In the genomic region with DNA sequence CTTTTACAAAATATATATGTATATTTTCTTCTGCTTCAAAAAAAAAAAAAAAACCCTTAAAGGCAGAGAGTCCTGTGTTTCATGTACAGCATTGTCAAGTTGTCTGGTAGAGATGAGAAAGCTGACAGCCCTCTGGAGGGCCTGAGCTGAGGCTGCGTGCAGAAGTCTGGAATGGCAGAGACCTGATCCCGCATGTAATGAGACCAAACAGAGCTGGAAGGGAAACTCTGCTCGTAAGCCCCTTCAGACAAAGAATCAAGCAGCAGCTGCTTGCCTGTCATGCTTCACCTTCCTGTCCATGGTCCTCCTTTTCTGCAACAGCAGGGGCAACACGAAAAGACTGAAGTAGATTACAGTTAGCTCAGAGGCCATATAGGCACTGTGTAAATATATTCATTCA, we compare ENCODE assay signal across 16 cellular contexts.
DNase-seq lines count a peak whose midpoint lies in the region; ATAC-seq and TF ChIP-seq lines count a peak whose summit lies in the region.
"Had no signal": no experiment of that assay in that cellular context is flagged by ENCODE, and none has a peak within 500 bp of the region (broad histone marks: within the 10 kb centered on the region; RNA-seq: fewer than 3 reads in every experiment).

No MANE protein-coding gene starts in this region.

- H3K27ac Mint-ChIP-seq in GM23338 (peak overlapping the region; percentile 85), endothelial cell (ENCODE audit: unreplicated experiment) (no peak overlapping the region)
- H3K27ac Mint-ChIP-seq: CD4-positive, alpha-beta memory T cell had no signal

- no peaks in the 10 kb centered on the region for H3K9me3 ChIP-seq in Loucy (ENCODE audit: insufficient read depth, low read depth, low read length)
- peaks cover 6% of the 10 kb centered on the region for H3K9me3 ChIP-seq in neural cell (ENCODE audit: low read length)
- H3K9me3 ChIP-seq in Karpas-422 (ENCODE audit: low read length): no peaks in the 10 kb centered on the region
- H3K9me3 ChIP-seq: BE2C, Peyer's patch had no signal

- no peaks in the 10 kb centered on the region for H3K36me3 ChIP-seq in GM23338 (ENCODE audit: insufficient read depth)
- no peaks in the 10 kb centered on the region for H3K36me3 ChIP-seq in Loucy (ENCODE audit: insufficient read depth, low read length)
- no peaks in the 10 kb centered on the region for H3K36me3 ChIP-seq in neural cell (ENCODE audit: insufficient read depth, low read length)
- no peaks in the 10 kb centered on the region for H3K36me3 ChIP-seq in Karpas-422 (ENCODE audit: insufficient read depth, low read length)
- H3K36me3 ChIP-seq: BE2C, Peyer's patch had no signal

- H3K9ac ChIP-seq in Loucy (ENCODE audit: low read depth, low read length, poor library complexity, severe bottlenecking): no peak overlapping the region
- H3K9ac ChIP-seq in neural cell (ENCODE audit: low read length): peak overlapping the region; percentile 36
- H3K9ac ChIP-seq in Karpas-422 (ENCODE audit: low read length): no peak overlapping the region

- no peaks in the 10 kb centered on the region for H3K27me3 ChIP-seq in GM23338 (ENCODE audit: insufficient read depth)
- H3K27me3 ChIP-seq in Loucy (ENCODE audit: insufficient read depth, low read length, poor library complexity, severe bottlenecking): no peaks in the 10 kb centered on the region
- H3K27me3 ChIP-seq in neural cell (ENCODE audit: insufficient read depth, low read depth, low read length): no peaks in the 10 kb centered on the region
- H3K27me3 ChIP-seq in Karpas-422 (ENCODE audit: low read length): no peaks in the 10 kb centered on the region
- H3K27me3 ChIP-seq: BE2C, Peyer's patch had no signal

- H3F3A ChIP-seq in GM23338 (replicated peaks; ENCODE audit: low read depth) (no peaks in the 10 kb centered on the region), Loucy (ENCODE audit: low read depth) (no peaks in the 10 kb centered on the region; the same call in 1 of the 2 replicates), neural cell (ENCODE audit: insufficient read depth, low read length, poor library complexity, severe bottlenecking) (no peaks in the 10 kb centered on the region)

- no peaks in the 10 kb centered on the region for H3K9me2 ChIP-seq in GM23338 (ENCODE audit: insufficient read depth)
- no peaks in the 10 kb centered on the region for H3K9me2 ChIP-seq in Loucy (replicated peaks; ENCODE audit: low read depth, low read length)
- no peaks in the 10 kb centered on the region for H3K9me2 ChIP-seq in neural cell (ENCODE audit: insufficient read depth, low read length)
- H3K9me2 ChIP-seq in Karpas-422 (replicated peaks; ENCODE audit: insufficient read depth, low read length): no peaks in the 10 kb centered on the region

- H3K27ac ChIP-seq in GM23338 (ENCODE audit: low read depth) (no peak overlapping the region), neural cell (ENCODE audit: low read length) (peak overlapping the region; percentile 41), Karpas-422 (ENCODE audit: low read length) (no peak overlapping the region)
- H3K27ac ChIP-seq: HL-60, Peyer's patch had no signal

- TF ChIP-seq RAD21 in neural cell (conservative IDR thresholded peaks at IDR 0.05): peak; percentile 36

- in situ Hi-C loops in ACHN (cut with HindIII; ENCODE audit: low pct_ligation_motif_present, low pct_unique_long_range_greater_than_20kb, low sequenced_read_pairs): no loop called here

- H3K4me1 Mint-ChIP-seq in GM23338 (peaks cover 36% of the 10 kb centered on the region), endothelial cell (ENCODE audit: unreplicated experiment) (peaks cover 11% of the 10 kb centered on the region)
- H3K4me1 Mint-ChIP-seq: CD4-positive, alpha-beta memory T cell had no signal

- H3K4me3 Mint-ChIP-seq in GM23338: no peak overlapping the region
- no peak overlapping the region for H3K4me3 Mint-ChIP-seq in endothelial cell (ENCODE audit: unreplicated experiment)
- H3K4me3 Mint-ChIP-seq: CD4-positive, alpha-beta memory T cell had no signal

- H3K4me2 ChIP-seq in GM23338 (peak overlapping the region; percentile 6; the same call in 1 of the 2 replicates), Loucy (ENCODE audit: low read depth, low read length, poor library complexity, severe bottlenecking) (peak overlapping the region; percentile 5), neural cell (ENCODE audit: low read length) (no peak overlapping the region), Karpas-422 (ENCODE audit: low read depth, low read length, poor library complexity, severe bottlenecking) (no peak overlapping the region)

- peaks cover 3% of the 10 kb centered on the region; the same call in 2 of the 3 replicates for H3K9me3 Mint-ChIP-seq in GM23338
- H3K9me3 Mint-ChIP-seq in endothelial cell (ENCODE audit: unreplicated experiment): no peaks in the 10 kb centered on the region

- H3K79me2 ChIP-seq in GM23338 (replicated peaks; ENCODE audit: insufficient read depth) (no peaks in the 10 kb centered on the region), Loucy (ENCODE audit: insufficient read depth, low read length) (no peaks in the 10 kb centered on the region), neural cell (replicated peaks; ENCODE audit: insufficient read depth, low read length) (no peaks in the 10 kb centered on the region), Karpas-422 (ENCODE audit: low read length) (no peaks in the 10 kb centered on the region)

- H2AFZ ChIP-seq in GM23338 (no peak overlapping the region), Loucy (ENCODE audit: low read length) (0 out of 2 replicates have a peak overlapping the region, but pooled peaks have one; percentile 20), neural cell (ENCODE audit: low read depth, low read length) (no peak overlapping the region), Karpas-422 (ENCODE audit: low read length) (no peak overlapping the region)

- TF ChIP-seq CTCF in GM23338 (conservative IDR thresholded peaks at IDR 0.05; ENCODE audit: low read depth in 2 of 2): no peak
- TF ChIP-seq CTCF in Loucy (conservative IDR thresholded peaks at IDR 0.05; ENCODE audit: low read length): no peak
- no peak for TF ChIP-seq CTCF in endothelial cell (IDR thresholded peaks at IDR 0.05; ENCODE audit: unreplicated experiment)
- TF ChIP-seq CTCF in neural cell (IDR thresholded peaks at IDR 0.05; ENCODE audit: poor library complexity, severe bottlenecking): peak; percentile 12

- H3K4me3 ChIP-seq in GM23338: no peak overlapping the region
- H3K4me3 ChIP-seq in Loucy (ENCODE audit: low read length, poor library complexity, severe bottlenecking): no peak overlapping the region
- H3K4me3 ChIP-seq in neural cell (ENCODE audit: low read length): peak overlapping the region; percentile 43
- no peak overlapping the region for H3K4me3 ChIP-seq in Karpas-422 (ENCODE audit: low read length)
- H3K4me3 ChIP-seq: K562, Peyer's patch had no signal

- H3K27me3 Mint-ChIP-seq in GM23338 (ENCODE audit: insufficient read depth, low read depth, poor library complexity) (no peaks in the 10 kb centered on the region), endothelial cell (ENCODE audit: unreplicated experiment) (no peaks in the 10 kb centered on the region)
- H3K27me3 Mint-ChIP-seq: CD4-positive, alpha-beta memory T cell had no signal

- H3K36me3 Mint-ChIP-seq in GM23338 (ENCODE audit: low read depth): no peaks in the 10 kb centered on the region
- H3K36me3 Mint-ChIP-seq in endothelial cell (ENCODE audit: low read depth, unreplicated experiment): no peaks in the 10 kb centered on the region
- H3K36me3 Mint-ChIP-seq: CD4-positive, alpha-beta memory T cell had no signal

- ATAC-seq in GM23338: peak; percentile 74
- ATAC-seq: K562 had no signal

- no peaks in the 10 kb centered on the region for H4K20me1 ChIP-seq in GM23338 (replicated peaks; ENCODE audit: insufficient read depth)
- H4K20me1 ChIP-seq in Loucy (ENCODE audit: insufficient read depth, low read length, poor library complexity, severe bottlenecking): no peaks in the 10 kb centered on the region
- no peaks in the 10 kb centered on the region for H4K20me1 ChIP-seq in neural cell (ENCODE audit: insufficient read depth)
- H4K20me1 ChIP-seq in Karpas-422 (ENCODE audit: insufficient read depth, low read depth, low read length): no peaks in the 10 kb centered on the region

- DNase-seq in GM23338 (ENCODE audit: low spot score): peak; percentile 22
- peak; percentile 4 for DNase-seq in endothelial cell (ENCODE audit: low spot score)
- no peak for DNase-seq in ACHN
- no peak for DNase-seq in pons (ENCODE audit: low spot score)
- DNase-seq in Karpas-422: no peak
- DNase-seq: CD4-positive, alpha-beta memory T cell; DMS79; NCI-H1048; NCI-H187 treated with DMSO at 0.1 percent for 48 hours; NCI-H526; Peyer's patch had no signal

- peak; percentile 79 for TF ChIP-seq EP300 in neural cell (conservative IDR thresholded peaks at IDR 0.05; ENCODE audit: poor library complexity, severe bottlenecking)

- H3K4me1 ChIP-seq in GM23338 (ENCODE audit: insufficient read depth) (peaks cover 22% of the 10 kb centered on the region), Loucy (ENCODE audit: insufficient read depth, low read length, poor library complexity, severe bottlenecking) (peaks cover 24% of the 10 kb centered on the region), Karpas-422 (ENCODE audit: low read length) (no peaks in the 10 kb centered on the region)
- H3K4me1 ChIP-seq: Peyer's patch had no signal

TF ChIP-seq in neural cell, 6 proteins besides CTCF, POLR2A, EP300 and RAD21:
- TF ChIP-seq TAF1 (IDR thresholded peaks at IDR 0.05; ENCODE audit: low read depth) (no peak), POLR2AphosphoS5 (IDR thresholded peaks at IDR 0.05) (peak; percentile 27), SMC3 (conservative IDR thresholded peaks at IDR 0.05; ENCODE audit: poor library complexity) (peak; percentile 9), MXI1 (conservative IDR thresholded peaks at IDR 0.05; ENCODE audit: poor library complexity, severe bottlenecking) (peak; percentile 28)

Comparison
In these comparisons a context has a peak if more than half of its experiments do, and no peak if none do; other contexts are left out.
1. DNase-seq: peak in GM23338 (single experiment) and endothelial cell (single experiment); none in ACHN (single experiment), pons (single experiment) and Karpas-422 (single experiment).
2. H3K4me2 ChIP-seq: peak in GM23338 (single experiment) and Loucy (single experiment); none in neural cell (single experiment) and Karpas-422 (single experiment).